8 cellular contexts compared by ENCODE assay signal in the genomic region with DNA sequence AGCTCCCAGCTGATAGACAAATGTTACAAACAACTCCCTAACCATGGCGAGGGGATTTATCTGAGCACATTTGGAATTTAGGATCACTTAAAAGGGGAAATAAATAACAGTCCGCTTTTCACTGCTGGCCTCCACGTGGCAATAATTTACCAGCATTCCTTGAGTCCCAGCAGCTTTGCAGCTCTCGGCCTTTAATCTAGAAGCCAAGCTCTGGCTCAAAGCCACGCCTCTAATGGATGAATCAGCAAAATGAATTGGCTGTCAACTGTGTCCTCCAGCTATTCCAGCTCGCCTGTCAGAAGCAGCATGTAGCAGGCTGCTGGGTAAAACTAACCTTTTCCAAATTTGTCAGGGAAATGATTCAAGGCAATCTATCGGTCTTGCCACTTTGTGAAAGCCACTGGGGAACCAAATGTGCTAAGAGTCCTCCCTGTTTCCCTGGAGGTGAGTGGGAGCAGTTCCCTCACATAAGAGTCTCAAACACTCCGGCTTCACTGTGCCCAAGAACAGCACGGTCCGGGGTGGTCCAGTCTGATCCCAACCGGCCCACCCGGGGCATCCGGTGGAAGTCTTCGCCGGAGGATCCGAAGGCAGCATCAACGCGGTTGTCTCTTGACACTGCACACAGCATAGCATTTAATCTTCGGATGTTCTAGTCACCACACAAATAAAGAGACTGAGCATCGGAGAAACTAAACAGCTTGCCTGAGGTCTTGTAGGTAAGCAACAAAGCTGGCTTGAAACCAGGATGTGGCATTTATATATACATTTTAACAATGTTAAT.
DNase-seq lines count a peak whose midpoint lies in the region; ATAC-seq and TF ChIP-seq lines count a peak whose summit lies in the region.

No MANE protein-coding gene starts in this region.

- H3K27me3 ChIP-seq in BE2C (no peaks in the 10 kb centered on the region), heart left ventricle (no peaks in the 10 kb centered on the region), psoas muscle (ENCODE audit: insufficient read depth in 3 of 3, low read length in 2 of 3) (no peaks in the 10 kb centered on the region)

- ATAC-seq in heart left ventricle = peak; percentile 66 to 86 (median 86)
- peak; percentile 73 to 84 (median 80) for ATAC-seq in psoas muscle
- ATAC-seq in HG02852 (IDR thresholded peaks at IDR 0.05; ENCODE audit: unreplicated experiment) = no peak

- H3K27ac ChIP-seq in heart left ventricle (peak overlapping the region; percentile 43 to 84 (median 80)), psoas muscle (peak overlapping the region; percentile 92)

- 3 to 19% (median 12%) methylated on average over 16 to 20 of the region's 20 CpGs for WGBS in heart left ventricle, 4 donors
- 5 to 12% (median 7%) methylated on average over 20 of the region's 20 CpGs for WGBS in psoas muscle, 3 donors

- TF ChIP-seq POLR2A in NB4 (IDR thresholded peaks at IDR 0.05; ENCODE audit: extremely low read depth, insufficient read length) (no peak), heart left ventricle (IDR thresholded peaks at IDR 0.05) (peak in 1 of 2 donors; percentile 28)

- peak; percentile 79 for DNase-seq in BE2C
- peak; percentile 30 for DNase-seq in NB4 (ENCODE audit: low read depth)
- peak; percentile 7 to 89 (median 66) for DNase-seq in anterior cingulate cortex (lab: John Stamatoyannopoulos, UW)
- DNase-seq in heart left ventricle = peak in 4 of 5 donors; percentile 79 to 91 (median 86)
- peak; percentile 76 to 86 for DNase-seq in psoas muscle
- no peak for DNase-seq in GDM1 (lab: John Stamatoyannopoulos, UW)
- DNase-seq in DMS79 treated with DMSO at 0.1 percent for 48 hours (lab: John Stamatoyannopoulos, UW) = no peak

- H3K4me3 ChIP-seq in BE2C (ENCODE audit: low read depth, low read length) (peak overlapping the region; percentile 63), NB4 (ENCODE audit: low read depth, low read length) (no peak overlapping the region), heart left ventricle (peak overlapping the region in 11 of 12 donors; percentile 4 to 55 (median 49)), psoas muscle (peak overlapping the region; percentile 75)

- H3K36me3 ChIP-seq in BE2C = no peaks in the 10 kb centered on the region
- H3K36me3 ChIP-seq in heart left ventricle = peaks cover 0 to 12% (median 9%) of the 10 kb centered on the region in 9 donors
- peaks cover 3 to 11% of the 10 kb centered on the region in 2 donors for H3K36me3 ChIP-seq in psoas muscle (ENCODE audit: insufficient read depth in 1 of 2, low read depth in 1 of 2)

- H3K9me3 ChIP-seq in BE2C (no peaks in the 10 kb centered on the region), heart left ventricle (no peaks in the 10 kb centered on the region), psoas muscle (no peaks in the 10 kb centered on the region)

- intact Hi-C loops in heart left ventricle (cut with DNase I) = loop anchor here in 2 of 10 donors (5.0 kb wide), 4 partner anchors 41 to 179 kb away; no protein-coding TSS in a partner anchor
- intact Hi-C loops in psoas muscle (cut with DNase I) = loop anchor here in 1 of 2 donors (2.0 to 5.0 kb wide), 3 partner anchors 39 to 186 kb away; no protein-coding TSS in a partner anchor

- H3K4me1 ChIP-seq in BE2C (peaks cover 14% of the 10 kb centered on the region), heart left ventricle (peaks cover 0 to 54% (median 25%) of the 10 kb centered on the region in 12 donors), psoas muscle (peaks cover 27% of the 10 kb centered on the region)

- TF ChIP-seq CTCF in BE2C (IDR thresholded peaks at IDR 0.05; ENCODE audit: low read depth, low read length) = no peak
- no peak for TF ChIP-seq CTCF in NB4 (IDR thresholded peaks at IDR 0.05; ENCODE audit: low read depth, low read length)
- TF ChIP-seq CTCF in heart left ventricle (IDR thresholded peaks at IDR 0.05) = peak in 1 of 12 donors; percentile 12
- no peak for TF ChIP-seq CTCF in psoas muscle (IDR thresholded peaks at IDR 0.05)

Comparison
In these comparisons a context has a peak if more than half of its experiments do, and no peak if none do; other contexts are left out.
1. DNase-seq: peak in BE2C (single experiment), NB4 (single experiment), anterior cingulate cortex (58 of 58), heart left ventricle (4 of 5) and psoas muscle (2 of 2); none in GDM1 (single experiment) and DMS79 treated with DMSO at 0.1 percent for 48 hours (single experiment).